In genomic region chr9:129732946-129733631, GRCh38 we compare ENCODE assay signal across 23 cellular contexts. TPM values are rescaled to one million over a fixed set of nuclear protein-coding genes. Genes with fewer than 3 reads are reported as not detected.
DNase-seq lines count a peak whose midpoint lies in the region; ATAC-seq and TF ChIP-seq lines count a peak whose summit lies in the region.
"Had no signal": no experiment of that assay in that cellular context is flagged by ENCODE, and none has a peak within 500 bp of the region (broad histone marks: within the 10 kb centered on the region; RNA-seq: fewer than 3 reads in every experiment).

No MANE protein-coding gene starts in this region.

- no peak for TF ChIP-seq RAD21 in IMR-90 (IDR thresholded peaks at IDR 0.05; ENCODE audit: low read length)

- no peak overlapping the region for H3T11ph ChIP-seq in H9 (ENCODE audit: low read length)

- in situ Hi-C loops in IMR-90 (cut with MboI; ENCODE audit: low sequenced_read_pairs) = no loop called here

- H3K9me3 Mint-ChIP-seq in activated CD4-positive, alpha-beta T cell treated with anti-CD3 and anti-CD28 coated beads, Interleukin-2, amount 10 ng/mL, durations not matched to agents 7 days and 5 days = no peaks in the 10 kb centered on the region
- H3K9me3 Mint-ChIP-seq in H9 = no peaks in the 10 kb centered on the region
- H3K9me3 Mint-ChIP-seq: CD4-positive, alpha-beta T cell; CD8-positive, alpha-beta memory T cell; HFFc6 had no signal

- DNase-seq in Right ventricle myocardium inferior (ENCODE audit: missing footprints) (peak; percentile 58), right atrium auricular region (ENCODE audit: low spot score) (no peak), IMR-90 (no peak), neuronal stem cell (ENCODE audit: low spot score) (no peak), H9 (no peak)
- DNase-seq in stimulated activated CD4-positive, alpha-beta T cell treated with anti-CD3 and anti-CD28 coated beads, Interleukin-2, amount 100 ng/mL, for 24 hours = no peak
- DNase-seq in activated CD4-positive, alpha-beta T cell treated with anti-CD3 and anti-CD28 coated beads, Interleukin-2, amount 10 ng/mL, durations not matched to agents 7 days and 5 days = no peak
- DNase-seq: 8988T; ACHN; AML-193; BE2C; CD4-positive, alpha-beta T cell; CD8-positive, alpha-beta memory T cell; DMS 273 treated with DMSO at 0.1 percent for 48 hours; DMS79; EL; GDM1; GM23248; HFFc6 had no signal

- intact Hi-C loops in Right ventricle myocardium inferior (cut with DNase I) (no loop called here), IMR-90 (cut with micrococcal nuclease) (no loop called here)

- H3K27me3 ChIP-seq in right atrium auricular region (no peaks in the 10 kb centered on the region), IMR-90 (ENCODE audit: control insufficient read depth, insufficient read depth, low read length) (no peaks in the 10 kb centered on the region; the same call in 1 of the 2 replicates), neuronal stem cell (ENCODE audit: control insufficient read depth in 3 of 3, insufficient read depth in 3 of 3, low read depth in 1 of 3, low read length in 3 of 3) (peaks cover 0 to 20% (median 0%) of the 10 kb centered on the region in 3 experiments), H9 (ENCODE audit: insufficient read depth, low read length) (no peaks in the 10 kb centered on the region)
- H3K27me3 ChIP-seq: BE2C had no signal

- H3K4me3 Mint-ChIP-seq in activated CD4-positive, alpha-beta T cell treated with anti-CD3 and anti-CD28 coated beads, Interleukin-2, amount 10 ng/mL, durations not matched to agents 7 days and 5 days = no peak overlapping the region
- H3K4me3 Mint-ChIP-seq in H9 = no peak overlapping the region
- H3K4me3 Mint-ChIP-seq: CD4-positive, alpha-beta T cell; CD8-positive, alpha-beta memory T cell; HFFc6 had no signal

- H3K14ac ChIP-seq in IMR-90 (replicated peaks; ENCODE audit: low read depth, low read length) (no peak overlapping the region), neuronal stem cell (ENCODE audit: low read length) (no peak overlapping the region), H9 (ENCODE audit: insufficient read depth, low read length) (no peak overlapping the region; the same call in 1 of the 2 replicates)

- H3K9me3 ChIP-seq in right atrium auricular region (no peaks in the 10 kb centered on the region), IMR-90 (ENCODE audit: control insufficient read depth, insufficient read depth, low read length) (no peaks in the 10 kb centered on the region), neuronal stem cell (replicated peaks in 1 of 2; ENCODE audit: control insufficient read depth in 2 of 2, insufficient read depth in 1 of 2, low read depth in 1 of 2, low read length in 2 of 2) (no peaks in the 10 kb centered on the region), H9 (ENCODE audit: control insufficient read depth, low read depth, low read length) (no peaks in the 10 kb centered on the region)
- H3K9me3 ChIP-seq: A549; BE2C; BLaER1 treated with 17β-estradiol and CSF1 and Interleukin-3, amounts not matched to agents 10 nM and 100 nM had no signal

- no peaks in the 10 kb centered on the region for H3K36me3 ChIP-seq in right atrium auricular region
- no peaks in the 10 kb centered on the region for H3K36me3 ChIP-seq in IMR-90 (ENCODE audit: control insufficient read depth, insufficient read depth, low read length)
- no peaks in the 10 kb centered on the region for H3K36me3 ChIP-seq in neuronal stem cell (replicated peaks in 1 of 2; ENCODE audit: control insufficient read depth in 2 of 2, insufficient read depth in 2 of 2, low read length in 2 of 2)
- H3K36me3 ChIP-seq: BE2C; BLaER1 treated with 17β-estradiol and CSF1 and Interleukin-3, amounts not matched to agents 10 nM and 100 nM had no signal

- H3K4ac ChIP-seq in IMR-90 (ENCODE audit: low read depth, low read length) = no peak overlapping the region
- H3K4ac ChIP-seq in neuronal stem cell (ENCODE audit: low read length) = peak overlapping the region; percentile 53
- H3K4ac ChIP-seq in H9 (ENCODE audit: low read depth, low read length) = no peak overlapping the region

- no peak overlapping the region for H3K56ac ChIP-seq in IMR-90 (ENCODE audit: extremely low read depth, insufficient read depth, low read length)
- H3K56ac ChIP-seq in H9 (ENCODE audit: insufficient read length, low read depth, low read length) = no peak overlapping the region

- POLR2A ChIA-PET in IMR-90 (lab: Charles Lee; ENCODE audit: unreplicated experiment) = no interaction called here
- POLR2A ChIA-PET in activated CD4-positive, alpha-beta T cell treated with anti-CD3 and anti-CD28 coated beads, Interleukin-2, amount 10 ng/mL, durations not matched to agents 7 days and 5 days (lab: Charles Lee) = no interaction called here

- dilution Hi-C loops in IMR-90 (cut with HindIII; ENCODE audit: low sequenced_read_pairs, unreplicated experiment) = no loop called here

- ATAC-seq in Right ventricle myocardium inferior = no peak
- ATAC-seq in IMR-90 (ENCODE audit: low read depth) = no peak
- ATAC-seq: A549, GM12878, HCT116 had no signal

- H3K18ac ChIP-seq in IMR-90 (ENCODE audit: low read depth, low read length) = no peak overlapping the region
- H3K18ac ChIP-seq in neuronal stem cell (ENCODE audit: low read length) = no peak overlapping the region
- no peak overlapping the region for H3K18ac ChIP-seq in H9 (ENCODE audit: insufficient read length, low read depth, low read length)

- CTCF ChIA-PET in IMR-90 (lab: Yijun Ruan, JAX) = no interaction called here
- CTCF ChIA-PET in activated CD4-positive, alpha-beta T cell treated with anti-CD3 and anti-CD28 coated beads, Interleukin-2, amount 10 ng/mL, durations not matched to agents 7 days and 5 days (lab: Charles Lee) = no interaction called here

- H2BK20ac ChIP-seq in IMR-90 (ENCODE audit: low read depth, low read length) (no peak overlapping the region), H9 (ENCODE audit: low read depth, low read length, poor library complexity, severe bottlenecking) (no peak overlapping the region)

- no peak overlapping the region for H3K9ac ChIP-seq in IMR-90 (ENCODE audit: low read depth, low read length)
- no peak overlapping the region for H3K9ac ChIP-seq in neuronal stem cell (ENCODE audit: low read depth, low read length, poor library complexity)
- no peak overlapping the region for H3K9ac ChIP-seq in H9 (ENCODE audit: extremely low read depth, insufficient read length, low read length)
- H3K9ac ChIP-seq: GM23248 had no signal

- H4K20me1 ChIP-seq in IMR-90 (ENCODE audit: insufficient read depth, low read length) = no peaks in the 10 kb centered on the region
- no peaks in the 10 kb centered on the region for H4K20me1 ChIP-seq in H9 (ENCODE audit: control insufficient read depth, insufficient read depth, insufficient read length)
- H4K20me1 ChIP-seq: BLaER1 treated with 17β-estradiol and CSF1 and Interleukin-3, amounts not matched to agents 10 nM and 100 nM had no signal

- H2BK12ac ChIP-seq in neuronal stem cell (ENCODE audit: low read length) (no peak overlapping the region), H9 (ENCODE audit: insufficient read length, low read depth, low read length) (no peak overlapping the region)

- no peak overlapping the region for H4K91ac ChIP-seq in IMR-90 (ENCODE audit: insufficient read depth, low read depth, low read length)
- no peak overlapping the region for H4K91ac ChIP-seq in neuronal stem cell (ENCODE audit: low read depth, low read length, poor library complexity)
- no peak overlapping the region for H4K91ac ChIP-seq in H9 (ENCODE audit: insufficient read length, low read depth, low read length)

- peaks cover 2% of the 10 kb centered on the region; the same call in 1 of the 2 replicates for H3K9me1 ChIP-seq in IMR-90 (ENCODE audit: insufficient read depth, low read length)

- peaks cover 8% of the 10 kb centered on the region for H3K4me1 Mint-ChIP-seq in activated CD4-positive, alpha-beta T cell treated with anti-CD3 and anti-CD28 coated beads, Interleukin-2, amount 10 ng/mL, durations not matched to agents 7 days and 5 days
- H3K4me1 Mint-ChIP-seq in H9 = peaks cover under 1 to 6% of the 10 kb centered on the region in 2 experiments; a peak in 3 of 4 replicates

- peaks cover 3% of the 10 kb centered on the region for H3K23me2 ChIP-seq in H9 (ENCODE audit: insufficient read length, low read depth, low read length, poor library complexity, severe bottlenecking)

- no peaks in the 10 kb centered on the region for H3K79me2 ChIP-seq in H9 (ENCODE audit: insufficient read depth, low read length)

- no peak overlapping the region for H4K5ac ChIP-seq in IMR-90 (ENCODE audit: low read depth, low read length)
- no peak overlapping the region for H4K5ac ChIP-seq in H9 (ENCODE audit: insufficient read length, low read depth, low read length)

- H3K27ac ChIP-seq in right atrium auricular region = no peak overlapping the region
- no peak overlapping the region for H3K27ac ChIP-seq in IMR-90 (ENCODE audit: insufficient read depth, low read length)
- H3K27ac ChIP-seq in neuronal stem cell (replicated peaks; ENCODE audit: low read length) = no peak overlapping the region
- H3K27ac ChIP-seq in H9 (ENCODE audit: insufficient read length, low read depth, low read length) = no peak overlapping the region
- H3K27ac ChIP-seq: A549; BLaER1 treated with 17β-estradiol and CSF1 and Interleukin-3, amounts not matched to agents 10 nM and 100 nM; GM23248 had no signal

- H3K79me1 ChIP-seq in IMR-90 (ENCODE audit: low read depth in 1 of 2, low read length in 2 of 2) = no peaks in the 10 kb centered on the region
- peaks cover 1% of the 10 kb centered on the region for H3K79me1 ChIP-seq in neuronal stem cell (ENCODE audit: low read depth, low read length)
- H3K79me1 ChIP-seq in H9 (ENCODE audit: insufficient read depth, low read depth, low read length, poor library complexity, severe bottlenecking) = no peaks in the 10 kb centered on the region

- peaks cover 8% of the 10 kb centered on the region for H3K27me3 Mint-ChIP-seq in activated CD4-positive, alpha-beta T cell treated with anti-CD3 and anti-CD28 coated beads, Interleukin-2, amount 10 ng/mL, durations not matched to agents 7 days and 5 days
- peaks cover 7% of the 10 kb centered on the region for H3K27me3 Mint-ChIP-seq in H9 (ENCODE audit: low read depth)

- H3K4me2 ChIP-seq in IMR-90 (ENCODE audit: low read depth, low read length) (no peak overlapping the region), neuronal stem cell (ENCODE audit: insufficient read depth, low read length, poor library complexity, severe bottlenecking) (no peak overlapping the region), H9 (ENCODE audit: insufficient read depth, insufficient read length, low read length) (no peak overlapping the region)
- H3K4me2 ChIP-seq: A549; BLaER1 treated with 17β-estradiol and CSF1 and Interleukin-3, amounts not matched to agents 10 nM and 100 nM had no signal

- no peak overlapping the region for H3K23ac ChIP-seq in IMR-90 (ENCODE audit: low read depth, low read length)
- no peak overlapping the region for H3K23ac ChIP-seq in neuronal stem cell (ENCODE audit: low read depth, low read length, poor library complexity)
- H3K23ac ChIP-seq in H9 (ENCODE audit: insufficient read length, low read depth, low read length) = no peak overlapping the region

- H3K4me1 ChIP-seq in right atrium auricular region (peaks cover 0 to 10% of the 10 kb centered on the region in 2 donors), IMR-90 (ENCODE audit: control insufficient read depth, insufficient read depth, low read length) (peaks cover 3% of the 10 kb centered on the region), neuronal stem cell (ENCODE audit: control insufficient read depth in 2 of 2, insufficient read depth in 1 of 2, low read depth in 1 of 2, low read length in 2 of 2) (peaks cover 0 to 3% of the 10 kb centered on the region in 2 donors), H9 (ENCODE audit: insufficient read depth, low read length) (no peaks in the 10 kb centered on the region)
- H3K4me1 ChIP-seq: BE2C had no signal

- H4K8ac ChIP-seq in IMR-90 (ENCODE audit: low read depth in 2 of 2, low read length in 2 of 2) = no peak overlapping the region
- H4K8ac ChIP-seq in neuronal stem cell (ENCODE audit: low read depth, low read length) = no peak overlapping the region
- no peak overlapping the region for H4K8ac ChIP-seq in H9 (replicated peaks; ENCODE audit: insufficient read length, low read depth, low read length)

- H2BK120ac ChIP-seq in IMR-90 (ENCODE audit: low read depth, low read length) (no peak overlapping the region), neuronal stem cell (ENCODE audit: low read depth, low read length) (no peak overlapping the region), H9 (ENCODE audit: low read depth, low read length, poor library complexity, severe bottlenecking) (no peak overlapping the region)

- no peak overlapping the region for H2BK15ac ChIP-seq in IMR-90 (ENCODE audit: low read depth, low read length)
- no peak overlapping the region for H2BK15ac ChIP-seq in neuronal stem cell (ENCODE audit: low read length)
- no peak overlapping the region for H2BK15ac ChIP-seq in H9 (ENCODE audit: low read depth, low read length)

- TF ChIP-seq CTCF in right atrium auricular region (IDR thresholded peaks at IDR 0.05) (no peak), IMR-90 (conservative IDR thresholded peaks at IDR 0.05; ENCODE audit: low read depth, low read length) (no peak), H9 (conservative IDR thresholded peaks at IDR 0.05) (no peak)

- no peak for TF ChIP-seq POLR2A in IMR-90 (IDR thresholded peaks at IDR 0.05; ENCODE audit: low read depth, low read length)

- H3K36me3 Mint-ChIP-seq in activated CD4-positive, alpha-beta T cell treated with anti-CD3 and anti-CD28 coated beads, Interleukin-2, amount 10 ng/mL, durations not matched to agents 7 days and 5 days (ENCODE audit: low read depth) = no peaks in the 10 kb centered on the region
- no peaks in the 10 kb centered on the region for H3K36me3 Mint-ChIP-seq in H9 (ENCODE audit: insufficient read depth in 1 of 3, low read depth in 3 of 3)
- H3K36me3 Mint-ChIP-seq: CD8-positive, alpha-beta memory T cell had no signal

- WGBS in IMR-90 (ENCODE audit: extremely low coverage in 2 of 2, insufficient read length in 1 of 2), 2 experiments = 100% methylated on average over 1 of the region's 23 CpGs; no CpG with 5 or more reads in 1 of the 2 experiments
- no CpG with 5 or more reads among the region's 23 CpGs for WGBS in neuronal stem cell (ENCODE audit: extremely low coverage in 2 of 2, insufficient read length in 2 of 2, insufficient replicate concordance in 1 of 2), 2 donors
- WGBS in H9 (ENCODE audit: extremely low coverage, insufficient read length, low lambda C conversion rate) = no CpG with 5 or more reads among the region's 23 CpGs

- no TSS peak for BruUV-seq in IMR-90 (replicated peaks; lab: Mats Ljungman, UMichigan)

- H3K4me3 ChIP-seq in right atrium auricular region (no peak overlapping the region), IMR-90 (ENCODE audit: insufficient read depth, low read depth, low read length) (no peak overlapping the region), neuronal stem cell (ENCODE audit: low read length in 2 of 2) (no peak overlapping the region)
- H3K4me3 ChIP-seq: A549; BLaER1 treated with 17β-estradiol and CSF1 and Interleukin-3, amounts not matched to agents 10 nM and 100 nM; GM12878; GM23248 had no signal

- H2AFZ ChIP-seq in IMR-90 (replicated peaks; ENCODE audit: low read length, poor library complexity) (peak overlapping the region; percentile 32), neuronal stem cell (ENCODE audit: low read length) (no peak overlapping the region), H9 (ENCODE audit: low read length) (no peak overlapping the region)
- H2AFZ ChIP-seq: GM23248 had no signal

- H2AK5ac ChIP-seq in IMR-90 (ENCODE audit: low read depth, low read length) = no peak overlapping the region
- no peak overlapping the region for H2AK5ac ChIP-seq in neuronal stem cell (ENCODE audit: low read depth, low read length)
- no peak overlapping the region for H2AK5ac ChIP-seq in H9 (ENCODE audit: insufficient read length, low read length)

- H2AK9ac ChIP-seq in IMR-90 (replicated peaks; ENCODE audit: low read depth, low read length, poor library complexity) = no peak overlapping the region

- H2BK5ac ChIP-seq in IMR-90 (ENCODE audit: low read depth, low read length, poor library complexity, severe bottlenecking) (no peak overlapping the region), neuronal stem cell (ENCODE audit: low read length) (no peak overlapping the region), H9 (ENCODE audit: insufficient read length, low read length) (no peak overlapping the region)

- no peak overlapping the region for H3K27ac Mint-ChIP-seq in activated CD4-positive, alpha-beta T cell treated with anti-CD3 and anti-CD28 coated beads, Interleukin-2, amount 10 ng/mL, durations not matched to agents 7 days and 5 days
- no peak overlapping the region for H3K27ac Mint-ChIP-seq in H9
- H3K27ac Mint-ChIP-seq: CD4-positive, alpha-beta T cell; HFFc6 had no signal

RNA-seq across cellular contexts. Expression of gene PTGES, which starts 19.8 kb away (rescaled TPM):
- total RNA-seq in Right ventricle myocardium inferior (4.8 TPM), right atrium auricular region (1 to 10 TPM; 1.1 to 2.6 TPM), IMR-90 (2012; rRNA removed) (2.8 and 3.2 TPM in 2 replicates), H9 (2021) (1.6 and 2.4 TPM in 2 replicates)
- 6.3 TPM in 2 replicates for polyA plus RNA-seq in IMR-90 (2012; rRNA removed)
- polyA plus RNA-seq in IMR-90 (2012; cell fraction: cytosol; rRNA removed) = 6.9 and 12.7 TPM in 2 replicates
- polyA plus RNA-seq in IMR-90 (2012; cell fraction: nucleus; rRNA removed; ENCODE audit: low replicate concordance) = 1.5 TPM in 2 replicates
- 4.1 TPM for polyA plus RNA-seq in neuronal stem cell (2013, experiment 1 of 2)
- polyA plus RNA-seq in neuronal stem cell (2013, experiment 2 of 2) = 4.1 TPM
- total RNA-seq in activated CD4-positive, alpha-beta T cell treated with anti-CD3 and anti-CD28 coated beads, Interleukin-2, amount 10 ng/mL, durations not matched to agents 7 days and 5 days = not detected
- total RNA-seq: CD8-positive, alpha-beta memory T cell; GM12878 had no signal
- polyA plus RNA-seq: CD8-positive, alpha-beta memory T cell had no signal
